1 cellular context compared by ENCODE assay signal in genomic region chr5:45399041-45399440, GRCh38.
TF ChIP-seq lines count a peak whose summit lies in the region.

No MANE protein-coding gene starts in this region.

TF ChIP-seq in HCT116, 20 proteins besides CTCF, POLR2A, EP300 and RAD21 (continued from another document):
- no peak for TF ChIP-seq ZBTB33 (IDR thresholded peaks at IDR 0.05; ENCODE audit: extremely low read depth, insufficient replicate concordance, low read length)
